ENCODE assay signal across 9 cellular contexts in genomic region chrX:68443155-68443868, GRCh38. TPM values are rescaled to one million over a fixed set of nuclear protein-coding genes. Genes with fewer than 3 reads are reported as not detected.
DNase-seq lines count a peak whose midpoint lies in the region; ATAC-seq lines count a peak whose summit lies in the region.
"Had no signal": no experiment of that assay in that cellular context is flagged by ENCODE, and none has a peak within 500 bp of the region (broad histone marks: within the 10 kb centered on the region; RNA-seq: fewer than 3 reads in every experiment).

No MANE protein-coding gene starts in this region.

- no peaks in the 10 kb centered on the region for H3K9me2 ChIP-seq in GM23248 (ENCODE audit: insufficient read depth)

- no peaks in the 10 kb centered on the region for H3K9me3 ChIP-seq in GM23248 (ENCODE audit: low read depth)

- 51 to 52% methylated on average over 6 of the region's 6 CpGs for WGBS in GM23248 (ENCODE audit: low coverage in 1 of 2, low lambda C conversion rate in 2 of 2, missing lambda C conversion rate in 2 of 2), 2 experiments

- H3K36me3 ChIP-seq in GM23248 (ENCODE audit: low read depth): no peaks in the 10 kb centered on the region

- DNase-seq in GM03348 (ENCODE audit: low spot score) (peak; percentile 42), GM23248 (peak; percentile 32), RPMI7951 (ENCODE audit: low read depth) (peak; percentile 65), foreskin melanocyte (peak; percentile 68), germinal center (ENCODE audit: low spot score) (no peak), NCI-H510A (lab: John Stamatoyannopoulos, UW) (no peak)
- DNase-seq: midbrain had no signal

- no peaks in the 10 kb centered on the region for H4K20me1 ChIP-seq in GM23248 (ENCODE audit: insufficient read depth)

- H3F3A ChIP-seq in GM23248 (ENCODE audit: insufficient read depth): no peaks in the 10 kb centered on the region

- in situ Hi-C loops in GM23248 (cut with MboI): no loop called here

- H3K27me3 ChIP-seq in GM23248 (replicated peaks; ENCODE audit: insufficient read depth): no peaks in the 10 kb centered on the region

- H3K27ac ChIP-seq in GM23248: no peak overlapping the region

- H2AFZ ChIP-seq in GM23248: no peak overlapping the region

- H3K79me2 ChIP-seq in GM23248 (ENCODE audit: insufficient read depth): no peaks in the 10 kb centered on the region

- no peak overlapping the region for H3K4me3 ChIP-seq in GM23248

- peaks cover 9% of the 10 kb centered on the region; the same call in 1 of the 2 replicates for H3K4me1 ChIP-seq in GM23248 (ENCODE audit: insufficient read depth)

- no peak for ATAC-seq in HG03025 (IDR thresholded peaks at IDR 0.05; ENCODE audit: low FRiP score, unreplicated experiment)
- ATAC-seq in HG03135 (IDR thresholded peaks at IDR 0.05; ENCODE audit: unreplicated experiment): no peak

- no peak overlapping the region for H3K4me2 ChIP-seq in GM23248 (ENCODE audit: unreplicated experiment)

- no peak overlapping the region for H3K9ac ChIP-seq in GM23248

RNA-seq across cellular contexts. Expression of gene OPHN1, which starts 10.0 kb away (rescaled TPM):
- total RNA-seq in GM23248 (2014; rRNA removed; shearing (Covaris generic)): 4.5 and 5.3 TPM in 2 replicates
- polyA plus RNA-seq in GM23248 (2016; fragmentation: Nextera tagmentation; extraction: Ambion mirVana): 3.3 and 4.3 TPM in 2 replicates
- 3.5 and 6.0 TPM in 2 replicates for total RNA-seq in RPMI7951 (2014; rRNA removed; shearing (Covaris generic))

RNA-seq across cellular contexts. Expression of gene YIPF6, which starts 55.5 kb away (rescaled TPM):
- total RNA-seq in GM23248 (2014; rRNA removed; shearing (Covaris generic)): 21.1 and 32.1 TPM in 2 replicates
- polyA plus RNA-seq in GM23248 (2016; fragmentation: Nextera tagmentation; extraction: Ambion mirVana): 42.5 and 46.6 TPM in 2 replicates
- 30.6 and 35.8 TPM in 2 replicates for total RNA-seq in RPMI7951 (2014; rRNA removed; shearing (Covaris generic))

Comparison
In these comparisons a context has a peak if more than half of its experiments do, and no peak if none do; other contexts are left out.
1. DNase-seq: peak in GM03348 (single experiment), GM23248 (single experiment), RPMI7951 (single experiment) and foreskin melanocyte (single experiment); none in germinal center (single experiment) and NCI-H510A (single experiment).